24 cellular contexts compared by ENCODE assay signal in the genomic region with DNA sequence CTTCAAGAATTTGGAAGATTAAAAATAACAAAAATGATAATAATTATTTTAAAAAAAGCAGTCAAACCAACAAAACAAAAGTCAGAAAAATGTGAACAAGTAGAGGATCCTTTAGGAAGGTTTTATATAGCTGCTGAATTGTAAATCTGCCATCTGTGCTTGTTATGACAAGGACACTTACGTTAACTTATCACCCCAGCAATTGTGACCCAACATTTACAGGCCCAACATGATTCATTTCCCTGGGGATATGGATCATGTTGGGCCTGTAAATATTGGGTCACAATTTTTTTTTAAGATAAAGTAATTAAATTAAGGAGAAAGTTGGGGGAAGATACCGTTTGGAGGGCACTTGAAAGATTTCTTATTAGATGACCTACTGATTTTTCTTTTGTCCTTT.
"Had no signal": no experiment of that assay in that cellular context is flagged by ENCODE, and none has a peak within 500 bp of the region (broad histone marks: within the 10 kb centered on the region; RNA-seq: fewer than 3 reads in every experiment).

No MANE protein-coding gene starts in this region.

- DNase-seq: immature natural killer cell; kidney; left ventricle myocardium inferior; mesendoderm; naive B cell; natural killer cell; nephron progenitor cell; occipital lobe; psoas muscle; right lobe of liver; stimulated activated CD4-positive, alpha-beta T cell treated with anti-CD3 and anti-CD28 coated beads, Interleukin-1b, Interleukin-23, amount 100 ng/mL, for 48 hours; stimulated activated CD4-positive, alpha-beta T cell treated with anti-CD3 and anti-CD28 coated beads, Interleukin-2, amount 100 ng/mL, for 48 hours; stimulated activated CD4-positive, alpha-beta T cell treated with anti-CD3 and anti-CD28 coated beads, Interleukin-4, amount 100 ng/mL, for 4 hours; stimulated activated CD8-positive, alpha-beta memory T cell treated with anti-CD3 and anti-CD28 coated beads, Interleukin-4, amount 100 ng/mL, for 48 hours; stimulated activated naive CD4-positive, alpha-beta T cell treated with Interleukin-2 at 50 U/mL for 16 hours; stimulated activated naive CD8-positive, alpha-beta T cell treated with anti-CD3 and anti-CD28 coated beads, Interleukin-15, amount 100 ng/mL, for 72 hours; substantia nigra; uterus had no signal

- H3K4me3 ChIP-seq: left ventricle myocardium inferior, lung, neural progenitor cell, psoas muscle, right lobe of liver, smooth muscle cell, tibial nerve, uterus had no signal

- H3K79me2 ChIP-seq: parathyroid adenoma had no signal

- H3K9me3 ChIP-seq: left ventricle myocardium inferior, neutrophil, psoas muscle, right lobe of liver, tibial nerve, uterus had no signal

- H3K27me3 ChIP-seq: neural progenitor cell, neutrophil, right lobe of liver, tibial nerve, uterus had no signal

- H3K27ac ChIP-seq: left ventricle myocardium inferior, neural progenitor cell, neutrophil, parathyroid adenoma, psoas muscle, right lobe of liver, tibial nerve, uterus had no signal

- H2AFZ ChIP-seq: neural progenitor cell, parathyroid adenoma had no signal

- H3K36me3 ChIP-seq: left ventricle myocardium inferior, neural progenitor cell, neutrophil, right lobe of liver, tibial nerve, uterus had no signal

- H3K9ac ChIP-seq: neural progenitor cell, parathyroid adenoma had no signal

- H3K4me1 ChIP-seq: left ventricle myocardium inferior, parathyroid adenoma, psoas muscle, right lobe of liver, uterus had no signal

- H3K4me2 ChIP-seq: neural progenitor cell, smooth muscle cell had no signal
